17 cellular contexts compared by ENCODE assay signal in the genomic region with DNA sequence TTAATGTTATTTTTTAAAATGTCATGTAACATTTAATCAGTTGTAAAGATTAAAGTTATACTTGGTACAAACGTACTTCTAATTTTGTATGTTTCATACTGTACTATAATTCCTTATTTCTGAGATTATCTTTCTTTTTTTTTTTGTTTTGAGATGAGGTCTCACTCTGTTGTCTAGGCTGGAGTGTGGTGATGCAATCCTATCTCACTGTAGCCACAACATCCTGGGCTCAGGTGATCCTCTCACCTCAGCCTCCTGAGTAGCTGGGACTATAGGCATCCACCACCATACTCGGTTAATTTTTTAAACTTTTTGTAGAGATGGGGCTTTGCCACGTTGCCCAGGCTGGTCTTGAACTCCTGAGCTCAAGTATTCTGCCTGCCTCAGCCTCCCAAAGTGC. TPM values are rescaled to one million over a fixed set of nuclear protein-coding genes. Genes with fewer than 3 reads are reported as not detected.
"Had no signal": no experiment of that assay in that cellular context is flagged by ENCODE, and none has a peak within 500 bp of the region (broad histone marks: within the 10 kb centered on the region; RNA-seq: fewer than 3 reads in every experiment).

No MANE protein-coding gene starts in this region.

- H3K4me1 ChIP-seq: gastroesophageal sphincter, tibial nerve had no signal

- FAIRE-seq: endometrium, TTC549 had no signal

- H3K9me3 Mint-ChIP-seq: activated naive CD4-positive, alpha-beta T cell treated with anti-CD3 and anti-CD28 coated beads for 36 hours; natural killer cell; stimulated activated naive B cell treated with anti-CD40 and anti-IgM and Interleukin-4, amounts not matched to agents 10 μg/mL and 1 μg/mL and 100 μg/mL, for 72 hours had no signal

- H3K4me3 Mint-ChIP-seq: activated CD4-positive, alpha-beta T cell treated with anti-CD3 and anti-CD28 coated beads, Interleukin-2, amount 10 ng/mL, durations not matched to agents 7 days and 5 days; activated naive CD4-positive, alpha-beta T cell treated with anti-CD3 and anti-CD28 coated beads for 36 hours; activated T-helper 17 cell treated with anti-CD3 and anti-CD28 coated beads, Interleukin-2, amount 50 U/mL, for 72 hours; natural killer cell; stimulated activated naive B cell treated with anti-CD40 and anti-IgM and Interleukin-4, amounts not matched to agents 10 μg/mL and 1 μg/mL and 100 μg/mL, for 72 hours had no signal

- H3K27me3 ChIP-seq: gastroesophageal sphincter, hepatocyte, tibial nerve had no signal

- ATAC-seq: activated T-helper 17 cell treated with anti-CD3 and anti-CD28 coated beads, Interleukin-2, amount 50 U/mL, for 72 hours; gastroesophageal sphincter; natural killer cell; right cardiac atrium; stimulated activated naive B cell treated with anti-CD40 and anti-IgM and Interleukin-4, amounts not matched to agents 10 μg/mL and 1 μg/mL and 100 μg/mL, for 72 hours had no signal

- H3K9me3 ChIP-seq: tibial nerve had no signal

- H3K4me1 Mint-ChIP-seq: activated CD4-positive, alpha-beta T cell treated with anti-CD3 and anti-CD28 coated beads, Interleukin-2, amount 10 ng/mL, durations not matched to agents 7 days and 5 days; activated T-helper 17 cell treated with anti-CD3 and anti-CD28 coated beads, Interleukin-2, amount 50 U/mL, for 72 hours; natural killer cell; stimulated activated naive B cell treated with anti-CD40 and anti-IgM and Interleukin-4, amounts not matched to agents 10 μg/mL and 1 μg/mL and 100 μg/mL, for 72 hours had no signal

- DNase-seq: activated CD4-positive, alpha-beta T cell treated with anti-CD3 and anti-CD28 coated beads, Interleukin-2, amount 10 ng/mL, durations not matched to agents 7 days and 5 days; activated CD4-positive, CD25-positive, alpha-beta regulatory T cell; activated CD8-positive, alpha-beta memory T cell treated with anti-CD3 and anti-CD28 coated beads for 24 hours; activated naive CD4-positive, alpha-beta T cell treated with anti-CD3 and anti-CD28 coated beads for 36 hours; cerebellar nuclear complex; natural killer cell; nucleus accumbens; right cardiac atrium; stimulated activated CD4-positive, alpha-beta T cell treated with anti-CD3 and anti-CD28 coated beads, Interleukin-1b, Interleukin-23, amount 100 ng/mL, for 48 hours; stimulated activated naive B cell treated with anti-CD40 and anti-IgM and Interleukin-4, amounts not matched to agents 10 μg/mL and 1 μg/mL and 100 μg/mL, for 72 hours had no signal

- H3K27ac ChIP-seq: gastroesophageal sphincter, hepatocyte, tibial nerve had no signal

- H3K79me2 ChIP-seq: hepatocyte had no signal

- H3K4me2 ChIP-seq: hepatocyte had no signal

- H3K36me3 Mint-ChIP-seq: natural killer cell had no signal

- H2AFZ ChIP-seq: hepatocyte had no signal

- H3K27ac Mint-ChIP-seq: activated CD4-positive, alpha-beta T cell treated with anti-CD3 and anti-CD28 coated beads, Interleukin-2, amount 10 ng/mL, durations not matched to agents 7 days and 5 days; activated naive CD4-positive, alpha-beta T cell treated with anti-CD3 and anti-CD28 coated beads for 36 hours; activated T-helper 17 cell treated with anti-CD3 and anti-CD28 coated beads, Interleukin-2, amount 50 U/mL, for 72 hours; natural killer cell; progenitor cell of endocrine pancreas; stimulated activated naive B cell treated with anti-CD40 and anti-IgM and Interleukin-4, amounts not matched to agents 10 μg/mL and 1 μg/mL and 100 μg/mL, for 72 hours had no signal

- H3K36me3 ChIP-seq: gastroesophageal sphincter, tibial nerve had no signal

- H3K27me3 Mint-ChIP-seq: progenitor cell of endocrine pancreas had no signal

- H3K4me3 ChIP-seq: gastroesophageal sphincter, hepatocyte, tibial nerve had no signal

RNA-seq across cellular contexts. Expression of a gene that starts 28.7 kb away (rescaled TPM):
- total RNA-seq: activated naive CD4-positive, alpha-beta T cell treated with anti-CD3 and anti-CD28 coated beads for 36 hours had no signal
